In genomic region chr3:128845695-128846491, GRCh38 we compare ENCODE assay signal across 8 cellular contexts. TPM values are rescaled to one million over a fixed set of nuclear protein-coding genes. Genes with fewer than 3 reads are reported as not detected.
DNase-seq lines count a peak whose midpoint lies in the region; ATAC-seq, FAIRE-seq and TF ChIP-seq lines count a peak whose summit lies in the region.

No MANE protein-coding gene starts in this region.

- H3K4me1 ChIP-seq in kidney (ENCODE audit: control insufficient read depth in 1 of 2, insufficient read depth in 1 of 2, low read depth in 1 of 2, low read length in 2 of 2), result no peaks in the 10 kb centered on the region

- peak overlapping the region; percentile 26 for H3K4me3 ChIP-seq in GM12865 (ENCODE audit: low read depth, low read length)
- peak overlapping the region; percentile 42 to 53 for H3K4me3 ChIP-seq in kidney (ENCODE audit: low read length in 2 of 2)

- no peak for FAIRE-seq in kidney (lab: Jason Lieb, UNC)

- intact Hi-C loops in kidney (cut with DNase I), result no loop called here

- H3K27ac ChIP-seq in kidney (ENCODE audit: low read depth in 2 of 2, low read length in 2 of 2), result no peak overlapping the region

- no peaks in the 10 kb centered on the region for H3K9me3 ChIP-seq in kidney (ENCODE audit: control insufficient read depth in 1 of 2, low read length in 2 of 2)

- TF ChIP-seq CTCF in GM12865 (IDR thresholded peaks at IDR 0.05; ENCODE audit: insufficient read depth, low read depth, low read length, missing control alignments) (peak; percentile 60), kidney (IDR thresholded peaks at IDR 0.05; ENCODE audit: borderline replicate concordance, extremely low read depth, insufficient read depth) (peak; percentile 39)

- H3K9ac ChIP-seq in kidney (ENCODE audit: low read length in 2 of 2), result peak overlapping the region in 1 of 2 donors; percentile 19

- DNase-seq in GM12865 (ENCODE audit: low read depth) (peak; percentile 80), NCI-H2107 (lab: John Stamatoyannopoulos, UW) (peak; percentile 62), cerebellar nuclear complex (lab: John Stamatoyannopoulos, UW) (peak; percentile 34 to 54), kidney (peak; percentile 93), NCI-H446 (lab: John Stamatoyannopoulos, UW) (no peak)
- DNase-seq in activated CD4-positive, CD25-positive, alpha-beta regulatory T cell treated with anti-CD3 and anti-CD28 coated beads, Interleukin-2, amount 50 U/mL, for 72 hours, result peak; percentile 77
- DNase-seq in stimulated activated CD4-positive, alpha-beta T cell treated with anti-CD3 and anti-CD28 coated beads, Interleukin-15, amount 100 ng/mL, for 1 hour (ENCODE audit: low read depth in 1 of 2, low spot score in 1 of 2), result peak; percentile 60 to 69

- no peaks in the 10 kb centered on the region for H3K36me3 ChIP-seq in kidney (ENCODE audit: control insufficient read depth in 1 of 2, insufficient read depth in 2 of 2, low read length in 2 of 2)

- peak; percentile 69 for ATAC-seq in HG02870 (IDR thresholded peaks at IDR 0.05; ENCODE audit: unreplicated experiment)

RNA-seq across cellular contexts. Expression of gene ACAD9, which starts 33.5 kb away (rescaled TPM):
- 50.2 TPM for total RNA-seq in kidney
- polyA plus RNA-seq in kidney (ENCODE audit: insufficient read depth, low read depth, low replicate concordance), result 36.2 TPM

Comparison
In these comparisons a context has a peak if more than half of its experiments do, and no peak if none do; other contexts are left out.
1. DNase-seq: peak in GM12865 (single experiment), NCI-H2107 (single experiment), activated CD4-positive, CD25-positive, alpha-beta regulatory T cell treated with anti-CD3 and anti-CD28 coated beads, Interleukin-2, amount 50 U/mL, for 72 hours (single experiment), cerebellar nuclear complex (2 of 2), kidney (single experiment) and stimulated activated CD4-positive, alpha-beta T cell treated with anti-CD3 and anti-CD28 coated beads, Interleukin-15, amount 100 ng/mL, for 1 hour (2 of 2); none in NCI-H446 (0 of 2).